In genomic region chr14:23241061-23241715, GRCh38 we compare ENCODE assay signal across 19 cellular contexts. TPM values are rescaled to one million over a fixed set of nuclear protein-coding genes. Genes with fewer than 3 reads are reported as not detected.
"Had no signal": no experiment of that assay in that cellular context is flagged by ENCODE, and none has a peak within 500 bp of the region (broad histone marks: within the 10 kb centered on the region; RNA-seq: fewer than 3 reads in every experiment).

No MANE protein-coding gene starts in this region.

RNA-seq across cellular contexts. Expression of gene RNF212B, which starts 3.5 kb away (rescaled TPM):
- total RNA-seq: naive thymus-derived CD4-positive, alpha-beta T cell; natural killer cell; neural crest cell; omental fat pad; osteocyte; posterior vena cava; pulmonary artery endothelial cell; right atrium auricular region; sciatic nerve; skeletal muscle tissue; stomach; subcutaneous adipose tissue; temporal lobe; thoracic aorta; transverse colon; upper lobe of right lung; urinary bladder; uterus had no signal
- polyA plus RNA-seq: naive thymus-derived CD4-positive, alpha-beta T cell; pancreas had no signal
